In genomic region chr7:5526190-5527037, GRCh38 we compare ENCODE assay signal across 1 cellular context.
TF ChIP-seq lines count a peak whose summit lies in the region.

No MANE protein-coding gene starts in this region.

TF ChIP-seq in SK-N-SH treated with all-trans-retinoic acid at 6 μM for 48 hours, 23 proteins besides CTCF, POLR2A, EP300 and RAD21 (continued from another document):
- no peak; the same call in 1 of the 2 replicates for TF ChIP-seq CREB5 (CRISPR knock-in tag; IDR thresholded peaks at IDR 0.05; ENCODE audit: low read depth)
